In the genomic region with DNA sequence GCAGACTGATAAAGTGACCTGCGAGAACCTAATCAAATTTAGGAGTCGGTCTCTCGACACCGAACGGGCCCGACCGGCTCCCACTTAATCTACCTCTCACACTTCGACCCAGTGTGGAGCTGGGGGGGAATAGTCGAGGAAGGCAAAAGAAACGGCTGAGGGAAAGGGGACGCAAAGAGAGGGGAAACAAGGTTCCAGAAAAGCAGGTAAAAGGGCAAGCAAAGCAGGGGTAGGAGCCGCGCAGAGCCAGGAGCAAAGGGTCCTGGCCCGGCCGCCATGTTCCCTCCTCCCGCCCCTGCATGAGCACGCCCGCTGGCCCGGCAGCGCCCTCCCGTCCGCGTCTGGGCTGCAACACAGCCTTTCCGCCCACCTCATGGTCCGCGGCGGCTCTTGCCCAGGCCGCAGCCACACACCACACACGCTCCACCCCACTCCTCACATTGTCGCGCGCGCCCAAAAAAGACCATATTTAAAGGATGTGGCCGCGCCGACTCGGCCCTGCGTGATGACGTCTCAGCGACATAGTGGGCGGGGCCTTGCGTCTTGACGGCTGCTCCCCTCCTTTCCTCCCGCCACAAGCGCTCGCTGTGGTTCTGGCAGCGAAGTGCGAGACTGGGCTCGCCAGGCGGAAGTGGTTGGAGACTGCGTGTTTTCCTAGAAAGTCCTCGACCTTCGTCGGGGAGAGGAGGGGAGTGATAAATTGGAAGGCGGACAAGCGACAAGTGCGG, we compare ENCODE assay signal across 1 cellular context.
TF ChIP-seq lines count a peak whose summit lies in the region.

A gene with protein sequence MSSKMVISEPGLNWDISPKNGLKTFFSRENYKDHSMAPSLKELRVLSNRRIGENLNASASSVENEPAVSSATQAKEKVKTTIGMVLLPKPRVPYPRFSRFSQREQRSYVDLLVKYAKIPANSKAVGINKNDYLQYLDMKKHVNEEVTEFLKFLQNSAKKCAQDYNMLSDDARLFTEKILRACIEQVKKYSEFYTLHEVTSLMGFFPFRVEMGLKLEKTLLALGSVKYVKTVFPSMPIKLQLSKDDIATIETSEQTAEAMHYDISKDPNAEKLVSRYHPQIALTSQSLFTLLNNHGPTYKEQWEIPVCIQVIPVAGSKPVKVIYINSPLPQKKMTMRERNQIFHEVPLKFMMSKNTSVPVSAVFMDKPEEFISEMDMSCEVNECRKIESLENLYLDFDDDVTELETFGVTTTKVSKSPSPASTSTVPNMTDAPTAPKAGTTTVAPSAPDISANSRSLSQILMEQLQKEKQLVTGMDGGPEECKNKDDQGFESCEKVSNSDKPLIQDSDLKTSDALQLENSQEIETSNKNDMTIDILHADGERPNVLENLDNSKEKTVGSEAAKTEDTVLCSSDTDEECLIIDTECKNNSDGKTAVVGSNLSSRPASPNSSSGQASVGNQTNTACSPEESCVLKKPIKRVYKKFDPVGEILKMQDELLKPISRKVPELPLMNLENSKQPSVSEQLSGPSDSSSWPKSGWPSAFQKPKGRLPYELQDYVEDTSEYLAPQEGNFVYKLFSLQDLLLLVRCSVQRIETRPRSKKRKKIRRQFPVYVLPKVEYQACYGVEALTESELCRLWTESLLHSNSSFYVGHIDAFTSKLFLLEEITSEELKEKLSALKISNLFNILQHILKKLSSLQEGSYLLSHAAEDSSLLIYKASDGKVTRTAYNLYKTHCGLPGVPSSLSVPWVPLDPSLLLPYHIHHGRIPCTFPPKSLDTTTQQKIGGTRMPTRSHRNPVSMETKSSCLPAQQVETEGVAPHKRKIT (minus strand): TSS at position 510 of the 728 bp plus-strand sequence. CDS start 1,165 bp downstream, outside the sequence.

TF ChIP-seq in HepG2, 621 proteins besides CTCF, POLR2A, EP300 and RAD21 (continued from another document and continues in another):
- TF ChIP-seq, protein P1, sequence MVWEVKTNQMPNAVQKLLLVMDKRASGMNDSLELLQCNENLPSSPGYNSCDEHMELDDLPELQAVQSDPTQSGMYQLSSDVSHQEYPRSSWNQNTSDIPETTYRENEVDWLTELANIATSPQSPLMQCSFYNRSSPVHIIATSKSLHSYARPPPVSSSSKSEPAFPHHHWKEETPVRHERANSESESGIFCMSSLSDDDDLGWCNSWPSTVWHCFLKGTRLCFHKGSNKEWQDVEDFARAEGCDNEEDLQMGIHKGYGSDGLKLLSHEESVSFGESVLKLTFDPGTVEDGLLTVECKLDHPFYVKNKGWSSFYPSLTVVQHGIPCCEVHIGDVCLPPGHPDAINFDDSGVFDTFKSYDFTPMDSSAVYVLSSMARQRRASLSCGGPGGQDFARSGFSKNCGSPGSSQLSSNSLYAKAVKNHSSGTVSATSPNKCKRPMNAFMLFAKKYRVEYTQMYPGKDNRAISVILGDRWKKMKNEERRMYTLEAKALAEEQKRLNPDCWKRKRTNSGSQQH (CRISPR knock-in tag; IDR thresholded peaks at IDR 0.05; ENCODE audit: low read depth) = peak; percentile 72
- TF ChIP-seq, protein P2, sequence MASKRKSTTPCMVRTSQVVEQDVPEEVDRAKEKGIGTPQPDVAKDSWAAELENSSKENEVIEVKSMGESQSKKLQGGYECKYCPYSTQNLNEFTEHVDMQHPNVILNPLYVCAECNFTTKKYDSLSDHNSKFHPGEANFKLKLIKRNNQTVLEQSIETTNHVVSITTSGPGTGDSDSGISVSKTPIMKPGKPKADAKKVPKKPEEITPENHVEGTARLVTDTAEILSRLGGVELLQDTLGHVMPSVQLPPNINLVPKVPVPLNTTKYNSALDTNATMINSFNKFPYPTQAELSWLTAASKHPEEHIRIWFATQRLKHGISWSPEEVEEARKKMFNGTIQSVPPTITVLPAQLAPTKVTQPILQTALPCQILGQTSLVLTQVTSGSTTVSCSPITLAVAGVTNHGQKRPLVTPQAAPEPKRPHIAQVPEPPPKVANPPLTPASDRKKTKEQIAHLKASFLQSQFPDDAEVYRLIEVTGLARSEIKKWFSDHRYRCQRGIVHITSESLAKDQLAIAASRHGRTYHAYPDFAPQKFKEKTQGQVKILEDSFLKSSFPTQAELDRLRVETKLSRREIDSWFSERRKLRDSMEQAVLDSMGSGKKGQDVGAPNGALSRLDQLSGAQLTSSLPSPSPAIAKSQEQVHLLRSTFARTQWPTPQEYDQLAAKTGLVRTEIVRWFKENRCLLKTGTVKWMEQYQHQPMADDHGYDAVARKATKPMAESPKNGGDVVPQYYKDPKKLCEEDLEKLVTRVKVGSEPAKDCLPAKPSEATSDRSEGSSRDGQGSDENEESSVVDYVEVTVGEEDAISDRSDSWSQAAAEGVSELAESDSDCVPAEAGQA (IDR thresholded peaks at IDR 0.05; ENCODE audit: low read depth) = peak; percentile 90
- TF ChIP-seq, protein P2 (CRISPR knock-in tag; IDR thresholded peaks at IDR 0.05; ENCODE audit: borderline replicate concordance) = no peak
- 0 out of 2 replicates have a peak, but pooled peaks have one; percentile 55 for TF ChIP-seq ZNF879 (CRISPR knock-in tag; IDR thresholded peaks at IDR 0.05)
- TF ChIP-seq PPARG (CRISPR knock-in tag; conservative IDR thresholded peaks at IDR 0.05) = no peak; the same call in none of the 2 replicates
- no peak for TF ChIP-seq ZNF207 (IDR thresholded peaks at IDR 0.05; ENCODE audit: borderline replicate concordance)
- TF ChIP-seq, protein P3, sequence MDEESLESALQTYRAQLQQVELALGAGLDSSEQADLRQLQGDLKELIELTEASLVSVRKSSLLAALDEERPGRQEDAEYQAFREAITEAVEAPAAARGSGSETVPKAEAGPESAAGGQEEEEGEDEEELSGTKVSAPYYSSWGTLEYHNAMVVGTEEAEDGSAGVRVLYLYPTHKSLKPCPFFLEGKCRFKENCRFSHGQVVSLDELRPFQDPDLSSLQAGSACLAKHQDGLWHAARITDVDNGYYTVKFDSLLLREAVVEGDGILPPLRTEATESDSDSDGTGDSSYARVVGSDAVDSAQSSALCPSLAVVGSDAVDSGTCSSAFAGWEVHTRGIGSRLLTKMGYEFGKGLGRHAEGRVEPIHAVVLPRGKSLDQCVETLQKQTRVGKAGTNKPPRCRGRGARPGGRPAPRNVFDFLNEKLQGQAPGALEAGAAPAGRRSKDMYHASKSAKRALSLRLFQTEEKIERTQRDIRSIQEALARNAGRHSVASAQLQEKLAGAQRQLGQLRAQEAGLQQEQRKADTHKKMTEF (CRISPR knock-in tag; IDR thresholded peaks at IDR 0.05) = peak; percentile 82
- TF ChIP-seq, protein P4, sequence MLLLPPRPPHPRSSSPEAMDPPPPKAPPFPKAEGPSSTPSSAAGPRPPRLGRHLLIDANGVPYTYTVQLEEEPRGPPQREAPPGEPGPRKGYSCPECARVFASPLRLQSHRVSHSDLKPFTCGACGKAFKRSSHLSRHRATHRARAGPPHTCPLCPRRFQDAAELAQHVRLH (CRISPR knock-in tag; IDR thresholded peaks at IDR 0.05; ENCODE audit: borderline replicate concordance, low read depth) = peak; percentile 87; the same call in 1 of the 2 replicates
- 0 out of 2 replicates have a peak, but pooled peaks have one; percentile 76 for TF ChIP-seq CCDC6 (CRISPR knock-in tag; IDR thresholded peaks at IDR 0.05)
- TF ChIP-seq ZNF354B (CRISPR knock-in tag; IDR thresholded peaks at IDR 0.05) = no peak
- TF ChIP-seq PRMT3 (CRISPR knock-in tag; IDR thresholded peaks at IDR 0.05; ENCODE audit: borderline replicate concordance, low read depth) = no peak
- TF ChIP-seq ZNF12 (CRISPR knock-in tag; IDR thresholded peaks at IDR 0.05) = 0 out of 2 replicates have a peak, but pooled peaks have one; percentile 43
- TF ChIP-seq AKAP8 (CRISPR knock-in tag; IDR thresholded peaks at IDR 0.05) = peak; percentile 66; the same call in 1 of the 2 replicates
- TF ChIP-seq GABPB1 (CRISPR knock-in tag; IDR thresholded peaks at IDR 0.05) = peak; percentile 91
- peak; percentile 74; the same call in 1 of the 2 replicates for TF ChIP-seq KDM5A (IDR thresholded peaks at IDR 0.05; ENCODE audit: borderline replicate concordance, low read length)
- 0 out of 2 replicates have a peak, but pooled peaks have one; percentile 45 for TF ChIP-seq KDM1A (CRISPR knock-in tag; IDR thresholded peaks at IDR 0.05)
- no peak for TF ChIP-seq MAFF (IDR thresholded peaks at IDR 0.05; ENCODE audit: low read depth, low read length)
- TF ChIP-seq, protein P5, sequence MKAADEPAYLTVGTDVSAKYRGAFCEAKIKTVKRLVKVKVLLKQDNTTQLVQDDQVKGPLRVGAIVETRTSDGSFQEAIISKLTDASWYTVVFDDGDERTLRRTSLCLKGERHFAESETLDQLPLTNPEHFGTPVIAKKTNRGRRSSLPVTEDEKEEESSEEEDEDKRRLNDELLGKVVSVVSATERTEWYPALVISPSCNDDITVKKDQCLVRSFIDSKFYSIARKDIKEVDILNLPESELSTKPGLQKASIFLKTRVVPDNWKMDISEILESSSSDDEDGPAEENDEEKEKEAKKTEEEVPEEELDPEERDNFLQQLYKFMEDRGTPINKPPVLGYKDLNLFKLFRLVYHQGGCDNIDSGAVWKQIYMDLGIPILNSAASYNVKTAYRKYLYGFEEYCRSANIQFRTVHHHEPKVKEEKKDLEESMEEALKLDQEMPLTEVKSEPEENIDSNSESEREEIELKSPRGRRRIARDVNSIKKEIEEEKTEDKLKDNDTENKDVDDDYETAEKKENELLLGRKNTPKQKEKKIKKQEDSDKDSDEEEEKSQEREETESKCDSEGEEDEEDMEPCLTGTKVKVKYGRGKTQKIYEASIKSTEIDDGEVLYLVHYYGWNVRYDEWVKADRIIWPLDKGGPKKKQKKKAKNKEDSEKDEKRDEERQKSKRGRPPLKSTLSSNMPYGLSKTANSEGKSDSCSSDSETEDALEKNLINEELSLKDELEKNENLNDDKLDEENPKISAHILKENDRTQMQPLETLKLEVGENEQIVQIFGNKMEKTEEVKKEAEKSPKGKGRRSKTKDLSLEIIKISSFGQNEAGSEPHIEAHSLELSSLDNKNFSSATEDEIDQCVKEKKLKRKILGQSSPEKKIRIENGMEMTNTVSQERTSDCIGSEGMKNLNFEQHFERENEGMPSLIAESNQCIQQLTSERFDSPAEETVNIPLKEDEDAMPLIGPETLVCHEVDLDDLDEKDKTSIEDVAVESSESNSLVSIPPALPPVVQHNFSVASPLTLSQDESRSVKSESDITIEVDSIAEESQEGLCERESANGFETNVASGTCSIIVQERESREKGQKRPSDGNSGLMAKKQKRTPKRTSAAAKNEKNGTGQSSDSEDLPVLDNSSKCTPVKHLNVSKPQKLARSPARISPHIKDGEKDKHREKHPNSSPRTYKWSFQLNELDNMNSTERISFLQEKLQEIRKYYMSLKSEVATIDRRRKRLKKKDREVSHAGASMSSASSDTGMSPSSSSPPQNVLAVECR (CRISPR knock-in tag; IDR thresholded peaks at IDR 0.05; ENCODE audit: borderline replicate concordance) = peak; percentile 90
- TF ChIP-seq, protein P6, sequence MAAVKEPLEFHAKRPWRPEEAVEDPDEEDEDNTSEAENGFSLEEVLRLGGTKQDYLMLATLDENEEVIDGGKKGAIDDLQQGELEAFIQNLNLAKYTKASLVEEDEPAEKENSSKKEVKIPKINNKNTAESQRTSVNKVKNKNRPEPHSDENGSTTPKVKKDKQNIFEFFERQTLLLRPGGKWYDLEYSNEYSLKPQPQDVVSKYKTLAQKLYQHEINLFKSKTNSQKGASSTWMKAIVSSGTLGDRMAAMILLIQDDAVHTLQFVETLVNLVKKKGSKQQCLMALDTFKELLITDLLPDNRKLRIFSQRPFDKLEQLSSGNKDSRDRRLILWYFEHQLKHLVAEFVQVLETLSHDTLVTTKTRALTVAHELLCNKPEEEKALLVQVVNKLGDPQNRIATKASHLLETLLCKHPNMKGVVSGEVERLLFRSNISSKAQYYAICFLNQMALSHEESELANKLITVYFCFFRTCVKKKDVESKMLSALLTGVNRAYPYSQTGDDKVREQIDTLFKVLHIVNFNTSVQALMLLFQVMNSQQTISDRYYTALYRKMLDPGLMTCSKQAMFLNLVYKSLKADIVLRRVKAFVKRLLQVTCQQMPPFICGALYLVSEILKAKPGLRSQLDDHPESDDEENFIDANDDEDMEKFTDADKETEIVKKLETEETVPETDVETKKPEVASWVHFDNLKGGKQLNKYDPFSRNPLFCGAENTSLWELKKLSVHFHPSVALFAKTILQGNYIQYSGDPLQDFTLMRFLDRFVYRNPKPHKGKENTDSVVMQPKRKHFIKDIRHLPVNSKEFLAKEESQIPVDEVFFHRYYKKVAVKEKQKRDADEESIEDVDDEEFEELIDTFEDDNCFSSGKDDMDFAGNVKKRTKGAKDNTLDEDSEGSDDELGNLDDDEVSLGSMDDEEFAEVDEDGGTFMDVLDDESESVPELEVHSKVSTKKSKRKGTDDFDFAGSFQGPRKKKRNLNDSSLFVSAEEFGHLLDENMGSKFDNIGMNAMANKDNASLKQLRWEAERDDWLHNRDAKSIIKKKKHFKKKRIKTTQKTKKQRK (IDR thresholded peaks at IDR 0.05; ENCODE audit: low read length) = no peak
- no peak for TF ChIP-seq HNF4G (IDR thresholded peaks at IDR 0.05; ENCODE audit: borderline replicate concordance, low read depth, low read length)
- TF ChIP-seq HNF4G (CRISPR knock-in tag; IDR thresholded peaks at IDR 0.05; ENCODE audit: borderline replicate concordance, low read depth) = peak; percentile 63; the same call in 1 of the 2 replicates
- TF ChIP-seq, protein P7, sequence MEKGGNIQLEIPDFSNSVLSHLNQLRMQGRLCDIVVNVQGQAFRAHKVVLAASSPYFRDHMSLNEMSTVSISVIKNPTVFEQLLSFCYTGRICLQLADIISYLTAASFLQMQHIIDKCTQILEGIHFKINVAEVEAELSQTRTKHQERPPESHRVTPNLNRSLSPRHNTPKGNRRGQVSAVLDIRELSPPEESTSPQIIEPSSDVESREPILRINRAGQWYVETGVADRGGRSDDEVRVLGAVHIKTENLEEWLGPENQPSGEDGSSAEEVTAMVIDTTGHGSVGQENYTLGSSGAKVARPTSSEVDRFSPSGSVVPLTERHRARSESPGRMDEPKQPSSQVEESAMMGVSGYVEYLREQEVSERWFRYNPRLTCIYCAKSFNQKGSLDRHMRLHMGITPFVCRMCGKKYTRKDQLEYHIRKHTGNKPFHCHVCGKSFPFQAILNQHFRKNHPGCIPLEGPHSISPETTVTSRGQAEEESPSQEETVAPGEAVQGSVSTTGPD (CRISPR knock-in tag; IDR thresholded peaks at IDR 0.05) = no peak
- 0 out of 2 replicates have a peak, but pooled peaks have one; percentile 58 for TF ChIP-seq ZNF563 (CRISPR knock-in tag; IDR thresholded peaks at IDR 0.05)
- TF ChIP-seq ZNF292 (CRISPR knock-in tag; IDR thresholded peaks at IDR 0.05; ENCODE audit: borderline replicate concordance, low read depth) = peak; percentile 84; the same call in 1 of the 2 replicates
- 0 out of 2 replicates have a peak, but pooled peaks have one; percentile 54 for TF ChIP-seq ISL2 (CRISPR knock-in tag; IDR thresholded peaks at IDR 0.05)
- peak; percentile 74 to 93; a peak in 3 of 4 replicates for TF ChIP-seq KLF16 (CRISPR knock-in tag; IDR thresholded peaks at IDR 0.05)
- TF ChIP-seq ETV5 (CRISPR knock-in tag; IDR thresholded peaks at IDR 0.05; ENCODE audit: borderline replicate concordance) = peak; percentile 90
